ENCODE assay signal across 1 cellular context in genomic region chr10:99661370-99661749, GRCh38.
TF ChIP-seq lines count a peak whose summit lies in the region.

No MANE protein-coding gene starts in this region.

TF ChIP-seq in HCT116, 20 proteins besides CTCF, POLR2A, EP300 and RAD21 (continued from another document):
- no peak for TF ChIP-seq REST (IDR thresholded peaks at IDR 0.05; ENCODE audit: low read depth)
- no peak for TF ChIP-seq EGR1 (IDR thresholded peaks at IDR 0.05; ENCODE audit: low read depth)
- no peak for TF ChIP-seq ATF3 (IDR thresholded peaks at IDR 0.05)
